Comparison of ENCODE assay signal across 13 cellular contexts in the genomic region with DNA sequence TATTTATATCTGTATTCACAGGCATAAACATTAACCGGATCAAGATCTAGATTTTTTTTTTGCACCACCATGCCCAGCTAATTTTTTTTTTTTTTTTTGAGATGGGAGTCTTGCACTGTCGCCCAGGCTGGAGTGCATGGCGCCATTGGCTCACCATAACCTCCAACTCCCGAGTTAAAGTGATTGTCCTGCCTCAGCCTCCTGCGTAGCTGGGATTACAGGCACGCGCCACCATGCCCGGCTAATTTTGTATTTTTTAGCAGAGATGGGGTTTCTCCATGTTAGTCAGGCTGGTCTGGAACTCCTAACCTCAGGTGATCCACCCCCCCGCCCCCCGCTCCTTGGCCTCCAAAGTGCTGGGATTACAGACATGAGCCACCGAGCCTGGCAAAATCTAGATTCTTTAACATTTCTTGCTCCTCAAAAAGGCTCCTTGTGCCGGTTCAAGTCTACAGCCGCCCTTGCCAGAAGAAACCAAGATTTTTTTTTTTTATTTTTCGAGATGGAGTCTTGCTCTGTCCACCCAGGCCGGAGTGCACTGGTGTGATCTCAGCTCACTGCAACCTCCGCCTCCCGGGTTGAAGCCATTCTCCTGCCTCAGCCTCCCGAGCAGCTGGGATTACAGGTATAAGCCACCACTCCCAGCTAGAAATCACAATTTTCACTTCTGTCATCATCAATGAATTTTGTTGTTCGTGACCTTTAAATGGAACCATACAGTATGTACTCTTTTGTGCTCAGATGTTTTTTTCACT. TPM values are rescaled to one million over a fixed set of nuclear protein-coding genes. Genes with fewer than 3 reads are reported as not detected.
A peak's percentile ranks its signal among the peaks of the same experiment; 100 is the strongest.
DNase-seq lines count a peak whose midpoint lies in the region; ATAC-seq and TF ChIP-seq lines count a peak whose summit lies in the region.
"Had no signal": no experiment of that assay in that cellular context is flagged by ENCODE, and none has a peak within 500 bp of the region (broad histone marks: within the 10 kb centered on the region; RNA-seq: fewer than 3 reads in every experiment).

No MANE protein-coding gene starts in this region.

- no peak overlapping the region for H3K27ac ChIP-seq in neural progenitor cell
- H3K27ac ChIP-seq: 22Rv1 had no signal

- no peaks in the 10 kb centered on the region for H3K9me3 Mint-ChIP-seq in T-helper 1 cell treated with Interleukin-12 subunit alpha and Interleukin-12 subunit beta and Interleukin-4 antibody, amounts not matched to agents 30 μg/mL and 1 μg/mL, for 36 hours
- H3K9me3 Mint-ChIP-seq in HFFc6 (no peaks in the 10 kb centered on the region), neural progenitor cell (no peaks in the 10 kb centered on the region)
- no peaks in the 10 kb centered on the region for H3K9me3 Mint-ChIP-seq in activated naive CD8-positive, alpha-beta T cell treated with anti-CD3 and anti-CD28 coated beads, Interleukin-2, amount 50 U/mL, for 24 hours

- H3K27me3 ChIP-seq in neural progenitor cell: no peaks in the 10 kb centered on the region

- peak overlapping the region; percentile 67 for H3K4me3 Mint-ChIP-seq in T-helper 1 cell treated with Interleukin-12 subunit alpha and Interleukin-12 subunit beta and Interleukin-4 antibody, amounts not matched to agents 30 μg/mL and 1 μg/mL, for 36 hours
- H3K4me3 Mint-ChIP-seq in HFFc6 (peak overlapping the region; percentile 44; the same call in 1 of the 2 replicates), neural progenitor cell (peak overlapping the region; percentile 30)
- peak overlapping the region; percentile 76 for H3K4me3 Mint-ChIP-seq in activated naive CD8-positive, alpha-beta T cell treated with anti-CD3 and anti-CD28 coated beads, Interleukin-2, amount 50 U/mL, for 24 hours

- peaks cover 7% of the 10 kb centered on the region for H3K36me3 Mint-ChIP-seq in T-helper 1 cell treated with Interleukin-12 subunit alpha and Interleukin-12 subunit beta and Interleukin-4 antibody, amounts not matched to agents 30 μg/mL and 1 μg/mL, for 36 hours (ENCODE audit: low read depth)
- H3K36me3 Mint-ChIP-seq in HFFc6 (ENCODE audit: low read depth) (no peaks in the 10 kb centered on the region), neural progenitor cell (no peaks in the 10 kb centered on the region)
- peaks cover 5% of the 10 kb centered on the region for H3K36me3 Mint-ChIP-seq in activated naive CD8-positive, alpha-beta T cell treated with anti-CD3 and anti-CD28 coated beads, Interleukin-2, amount 50 U/mL, for 24 hours (ENCODE audit: low read depth)

- DNase-seq in T-helper 1 cell (no peak), HFFc6 (no peak), neural progenitor cell (ENCODE audit: low spot score) (no peak), erythroblast (lab: John Stamatoyannopoulos, UW) (no peak), EL (no peak)
- DNase-seq in activated naive CD8-positive, alpha-beta T cell treated with anti-CD3 and anti-CD28 coated beads, Interleukin-2, amount 50 U/mL, for 24 hours: no peak
- no peak for DNase-seq in stimulated activated naive CD4-positive, alpha-beta T cell (lab: John Stamatoyannopoulos, UW)
- DNase-seq: kidney, NCI-H2081 treated with DMSO at 0.1 percent for 48 hours, SHP77 had no signal

- H3F3A ChIP-seq in neural progenitor cell (ENCODE audit: low read depth): peaks cover 20% of the 10 kb centered on the region

- no peak for ATAC-seq in activated naive CD8-positive, alpha-beta T cell treated with anti-CD3 and anti-CD28 coated beads, Interleukin-2, amount 50 U/mL, for 24 hours

- H3K9ac ChIP-seq in neural progenitor cell: no peak overlapping the region

- H3K4me1 ChIP-seq in neural progenitor cell: peaks cover 13% of the 10 kb centered on the region

- H3K4me1 Mint-ChIP-seq in T-helper 1 cell treated with Interleukin-12 subunit alpha and Interleukin-12 subunit beta and Interleukin-4 antibody, amounts not matched to agents 30 μg/mL and 1 μg/mL, for 36 hours (ENCODE audit: low read depth): peaks cover 25% of the 10 kb centered on the region
- H3K4me1 Mint-ChIP-seq in HFFc6 (ENCODE audit: low read depth) (peaks cover 35% of the 10 kb centered on the region), neural progenitor cell (peaks cover 46% of the 10 kb centered on the region)
- peaks cover 41% of the 10 kb centered on the region for H3K4me1 Mint-ChIP-seq in activated naive CD8-positive, alpha-beta T cell treated with anti-CD3 and anti-CD28 coated beads, Interleukin-2, amount 50 U/mL, for 24 hours

- no peak for TF ChIP-seq POLR2A in erythroblast (IDR thresholded peaks at IDR 0.05; ENCODE audit: low read length)

- TF ChIP-seq CTCF in HFFc6 (IDR thresholded peaks at IDR 0.05) (no peak), neural progenitor cell (IDR thresholded peaks at IDR 0.05) (no peak)

- no peaks in the 10 kb centered on the region for H4K20me1 ChIP-seq in neural progenitor cell (ENCODE audit: low read depth)

- H2AFZ ChIP-seq in neural progenitor cell (replicated peaks): no peak overlapping the region

- H3K36me3 ChIP-seq in neural progenitor cell: no peaks in the 10 kb centered on the region
- H3K36me3 ChIP-seq: HAP-1 had no signal

- no peaks in the 10 kb centered on the region for H3K27me3 Mint-ChIP-seq in T-helper 1 cell treated with Interleukin-12 subunit alpha and Interleukin-12 subunit beta and Interleukin-4 antibody, amounts not matched to agents 30 μg/mL and 1 μg/mL, for 36 hours (ENCODE audit: low read depth)
- H3K27me3 Mint-ChIP-seq in HFFc6 (ENCODE audit: insufficient read depth): no peaks in the 10 kb centered on the region; the same call in 1 of the 2 replicates
- no peaks in the 10 kb centered on the region for H3K27me3 Mint-ChIP-seq in activated naive CD8-positive, alpha-beta T cell treated with anti-CD3 and anti-CD28 coated beads, Interleukin-2, amount 50 U/mL, for 24 hours
- H3K27me3 Mint-ChIP-seq in neural progenitor cell (ENCODE audit: insufficient read depth, low read depth): peaks cover 4% of the 10 kb centered on the region

- H3K9me3 ChIP-seq in neural progenitor cell (ENCODE audit: low read depth): no peaks in the 10 kb centered on the region
- H3K9me3 ChIP-seq: HAP-1 had no signal

- no peak overlapping the region for H3K4me3 ChIP-seq in neural progenitor cell
- H3K4me3 ChIP-seq: HAP-1 had no signal

- no peak overlapping the region for H3K4me2 ChIP-seq in neural progenitor cell

- H3K79me2 ChIP-seq in neural progenitor cell (ENCODE audit: low read depth): no peaks in the 10 kb centered on the region

- H3K27ac Mint-ChIP-seq in T-helper 1 cell treated with Interleukin-12 subunit alpha and Interleukin-12 subunit beta and Interleukin-4 antibody, amounts not matched to agents 30 μg/mL and 1 μg/mL, for 36 hours: peak overlapping the region; percentile 86
- 0 out of 2 replicates have a peak overlapping the region, but pooled peaks have one; percentile 19 for H3K27ac Mint-ChIP-seq in HFFc6
- peak overlapping the region; percentile 98 for H3K27ac Mint-ChIP-seq in activated naive CD8-positive, alpha-beta T cell treated with anti-CD3 and anti-CD28 coated beads, Interleukin-2, amount 50 U/mL, for 24 hours
- H3K27ac Mint-ChIP-seq in neural progenitor cell: no peak overlapping the region

RNA-seq across cellular contexts. Expression of gene SLC2A3, which starts 36.9 kb away (rescaled TPM):
- 10 to 100 TPM; 37.0 to 50.5 (median 38.5) TPM for total RNA-seq in HFFc6 (2021; fragmentation: NEBNext Ultra II Directional; extraction: Animal tissue kit (Norgen Biotek cat#: 25700))
- 462 and 548 TPM in 2 replicates for total RNA-seq in neural progenitor cell (ENCODE audit: low replicate concordance)

RNA-seq across cellular contexts. Expression of gene FOXJ2, which starts 59.6 kb away (rescaled TPM):
- total RNA-seq in HFFc6 (2021; fragmentation: NEBNext Ultra II Directional; extraction: Animal tissue kit (Norgen Biotek cat#: 25700)): 10 to 100 TPM; 15.3 to 17.5 (median 15.9) TPM
- 6.8 and 7.4 TPM in 2 replicates for total RNA-seq in neural progenitor cell (ENCODE audit: low replicate concordance)
